In genomic region chr6:111871725-111872520, GRCh38 we compare ENCODE assay signal across 8 cellular contexts. TPM values are rescaled to one million over a fixed set of nuclear protein-coding genes. Genes with fewer than 3 reads are reported as not detected.
DNase-seq lines count a peak whose midpoint lies in the region; ATAC-seq and TF ChIP-seq lines count a peak whose summit lies in the region.

No MANE protein-coding gene starts in this region.

- WGBS in esophagus, 2 donors, result 9 to 13% methylated on average over 18 of the region's 18 CpGs

- ATAC-seq in upper lobe of right lung, result no peak
- ATAC-seq in HG03432 (IDR thresholded peaks at IDR 0.05; ENCODE audit: unreplicated experiment), result no peak
- no peak for ATAC-seq in HG03025 (IDR thresholded peaks at IDR 0.05; ENCODE audit: low FRiP score, unreplicated experiment)

- H3K4me3 ChIP-seq in esophagus (ENCODE audit: low read depth in 1 of 2, low read length in 2 of 2) (peak overlapping the region; percentile 59 to 67), mononuclear cell (ENCODE audit: low read length) (peak overlapping the region; percentile 73), upper lobe of right lung (peak overlapping the region; percentile 63)

- DNase-seq in EL (peak; percentile 71), upper lobe of right lung (no peak)
- DNase-seq in activated CD4-positive, alpha-beta T cell treated with anti-CD3 and anti-CD28 coated beads, Interleukin-2, amount 10 ng/mL, durations not matched to agents 24 days and 14 days, result peak; percentile 81

- H3K9me3 ChIP-seq in esophagus (ENCODE audit: control insufficient read depth in 2 of 2, insufficient read depth in 1 of 2, low read depth in 1 of 2, low read length in 1 of 2) (no peaks in the 10 kb centered on the region), mononuclear cell (ENCODE audit: low read depth, low read length) (no peaks in the 10 kb centered on the region), upper lobe of right lung (no peaks in the 10 kb centered on the region)

- H3K27me3 Mint-ChIP-seq in IgD-negative memory B cell, result peaks cover 2% of the 10 kb centered on the region
- H3K27me3 Mint-ChIP-seq in activated CD4-positive, alpha-beta T cell treated with anti-CD3 and anti-CD28 coated beads, Interleukin-2, amount 10 ng/mL, durations not matched to agents 24 days and 14 days, result peaks cover 2% of the 10 kb centered on the region

- no peaks in the 10 kb centered on the region for H3K36me3 Mint-ChIP-seq in IgD-negative memory B cell
- peaks cover 42% of the 10 kb centered on the region for H3K36me3 Mint-ChIP-seq in activated CD4-positive, alpha-beta T cell treated with anti-CD3 and anti-CD28 coated beads, Interleukin-2, amount 10 ng/mL, durations not matched to agents 24 days and 14 days (ENCODE audit: low read depth)

- H3K27ac ChIP-seq in esophagus (ENCODE audit: low read depth in 2 of 2, low read length in 1 of 2) (peak overlapping the region; percentile 67 to 84), upper lobe of right lung (peak overlapping the region; percentile 59)

- intact Hi-C loops in activated CD4-positive, alpha-beta T cell treated with anti-CD3 and anti-CD28 coated beads, Interleukin-2, amount 10 ng/mL, durations not matched to agents 24 days and 14 days (cut with micrococcal nuclease), result loop anchor here (1.0 to 5.0 kb wide), 13 partner anchors 9 to 615 kb away; partner anchors contain the start of genes FAM229B, REV3L and TUBE1
- intact Hi-C loops in upper lobe of right lung (cut with DNase I), result no loop called here

- H3K36me3 ChIP-seq in esophagus (ENCODE audit: control insufficient read depth in 2 of 2, insufficient read depth in 2 of 2, low read length in 1 of 2), result no peaks in the 10 kb centered on the region
- no peaks in the 10 kb centered on the region for H3K36me3 ChIP-seq in upper lobe of right lung

- H3K27ac Mint-ChIP-seq in IgD-negative memory B cell, result peak overlapping the region; percentile 83 to 93 (median 85)
- H3K27ac Mint-ChIP-seq in activated CD4-positive, alpha-beta T cell treated with anti-CD3 and anti-CD28 coated beads, Interleukin-2, amount 10 ng/mL, durations not matched to agents 24 days and 14 days, result peak overlapping the region; percentile 95

- no peaks in the 10 kb centered on the region for H3K9me3 Mint-ChIP-seq in IgD-negative memory B cell
- H3K9me3 Mint-ChIP-seq in activated CD4-positive, alpha-beta T cell treated with anti-CD3 and anti-CD28 coated beads, Interleukin-2, amount 10 ng/mL, durations not matched to agents 24 days and 14 days, result no peaks in the 10 kb centered on the region

- peaks cover 25 to 29% (median 26%) of the 10 kb centered on the region in 3 donors for H3K4me1 Mint-ChIP-seq in IgD-negative memory B cell
- peaks cover 46% of the 10 kb centered on the region for H3K4me1 Mint-ChIP-seq in activated CD4-positive, alpha-beta T cell treated with anti-CD3 and anti-CD28 coated beads, Interleukin-2, amount 10 ng/mL, durations not matched to agents 24 days and 14 days

- H3K4me3 Mint-ChIP-seq in IgD-negative memory B cell, result peak overlapping the region; percentile 81 to 94 (median 89)
- H3K4me3 Mint-ChIP-seq in activated CD4-positive, alpha-beta T cell treated with anti-CD3 and anti-CD28 coated beads, Interleukin-2, amount 10 ng/mL, durations not matched to agents 24 days and 14 days, result peak overlapping the region; percentile 99

- no peak for TF ChIP-seq CTCF in upper lobe of right lung (IDR thresholded peaks at IDR 0.05)

- H3K27me3 ChIP-seq in esophagus (ENCODE audit: control insufficient read depth in 1 of 2, insufficient read depth in 2 of 2, low read length in 2 of 2), result no peaks in the 10 kb centered on the region
- H3K27me3 ChIP-seq in mononuclear cell (ENCODE audit: insufficient read depth, low read length), result no peaks in the 10 kb centered on the region
- H3K27me3 ChIP-seq in upper lobe of right lung, result no peaks in the 10 kb centered on the region

- H3K4me1 ChIP-seq in esophagus (ENCODE audit: control insufficient read depth in 2 of 2, insufficient read depth in 2 of 2, low read length in 1 of 2) (peaks cover 0 to 3% of the 10 kb centered on the region in 2 donors), mononuclear cell (ENCODE audit: insufficient read depth, low read length) (peaks cover 52% of the 10 kb centered on the region), upper lobe of right lung (peaks cover 19% of the 10 kb centered on the region)

RNA-seq across cellular contexts. Expression of gene FYN, which starts 1.3 kb away (rescaled TPM):
- polyA plus RNA-seq in IgD-negative memory B cell (45.9 TPM), esophagus (1 to 10 TPM; 6.7 to 8.4 TPM)
- total RNA-seq in activated CD4-positive, alpha-beta T cell treated with anti-CD3 and anti-CD28 coated beads, Interleukin-2, amount 10 ng/mL, durations not matched to agents 24 days and 14 days, result 331 and 341 TPM in 2 replicates
- total RNA-seq in mononuclear cell (207 TPM), upper lobe of right lung (115 TPM)
